In the genomic region with DNA sequence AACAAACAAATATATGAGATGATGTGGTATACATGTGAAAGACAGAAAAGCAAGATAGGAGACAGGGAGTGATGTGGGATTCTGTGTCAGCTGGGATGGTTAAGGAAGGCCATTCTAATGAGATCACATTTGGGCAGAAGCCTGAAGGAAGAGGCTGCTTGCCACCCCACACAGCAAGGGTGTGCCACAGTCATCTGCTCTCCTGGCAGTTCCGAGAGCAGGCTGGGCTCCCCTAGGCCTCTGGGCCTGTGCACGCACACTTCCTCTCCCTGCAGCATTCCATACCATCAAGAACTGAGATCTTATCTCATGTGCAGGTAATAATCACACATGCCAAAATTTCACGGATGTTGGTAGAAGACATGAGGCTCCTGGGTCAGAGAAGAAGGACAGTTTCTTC, we compare ENCODE assay signal across 12 cellular contexts. TPM values are rescaled to one million over a fixed set of nuclear protein-coding genes. Genes with fewer than 3 reads are reported as not detected.
DNase-seq lines count a peak whose midpoint lies in the region; ATAC-seq and TF ChIP-seq lines count a peak whose summit lies in the region.
"Had no signal": no experiment of that assay in that cellular context is flagged by ENCODE, and none has a peak within 500 bp of the region (broad histone marks: within the 10 kb centered on the region; RNA-seq: fewer than 3 reads in every experiment).

No MANE protein-coding gene starts in this region.

- DNase-seq in activated naive CD4-positive, alpha-beta T cell treated with anti-CD3 and anti-CD28 coated beads for 36 hours: no peak
- DNase-seq in activated B cell treated with CpG ODN at 0.5 μM for 24 hours (no peak), kidney tubule cell (ENCODE audit: low spot score) (peak; percentile 35), vagina (ENCODE audit: extremely low spot score in 2 of 2) (peak in 1 of 2 donors; percentile 55)
- DNase-seq in activated effector memory CD4-positive, alpha-beta T cell treated with anti-CD3 and anti-CD28 coated beads, Interleukin-2, amount 50 U/mL, for 16 hours: no peak
- DNase-seq: activated T-cell treated with anti-CD3 and anti-CD28 coated beads for 4 hours had no signal

- no peak overlapping the region for H3K4me3 ChIP-seq in vagina
- H3K4me3 ChIP-seq: tibial nerve had no signal

- H3K9me3 ChIP-seq in vagina: no peaks in the 10 kb centered on the region
- H3K9me3 ChIP-seq: tibial nerve had no signal

- H3K36me3 Mint-ChIP-seq in activated naive CD4-positive, alpha-beta T cell treated with anti-CD3 and anti-CD28 coated beads, Interleukin-2, amount 50 U/mL, for 24 hours: no peaks in the 10 kb centered on the region
- H3K36me3 Mint-ChIP-seq in activated naive CD4-positive, alpha-beta T cell treated with anti-CD3 and anti-CD28 coated beads for 36 hours (ENCODE audit: low read depth): no peaks in the 10 kb centered on the region
- H3K36me3 Mint-ChIP-seq in activated B cell treated with CpG ODN at 0.5 μM for 24 hours (ENCODE audit: low read depth): peaks cover 1% of the 10 kb centered on the region

- H3K27ac ChIP-seq in vagina: peak overlapping the region; percentile 63
- H3K27ac ChIP-seq: tibial nerve had no signal

- ATAC-seq in activated B cell treated with CpG ODN at 0.5 μM for 24 hours (ENCODE audit: low read depth): no peak
- no peak for ATAC-seq in HG03159 (IDR thresholded peaks at IDR 0.05; ENCODE audit: unreplicated experiment)
- ATAC-seq in HG03571 (IDR thresholded peaks at IDR 0.05; ENCODE audit: unreplicated experiment): no peak
- ATAC-seq: left lobe of liver had no signal

- peaks cover 47% of the 10 kb centered on the region for H3K4me1 Mint-ChIP-seq in activated naive CD4-positive, alpha-beta T cell treated with anti-CD3 and anti-CD28 coated beads, Interleukin-2, amount 50 U/mL, for 24 hours
- peaks cover 28% of the 10 kb centered on the region for H3K4me1 Mint-ChIP-seq in activated naive CD4-positive, alpha-beta T cell treated with anti-CD3 and anti-CD28 coated beads for 36 hours (ENCODE audit: low read depth)
- H3K4me1 Mint-ChIP-seq in activated B cell treated with CpG ODN at 0.5 μM for 24 hours: peaks cover 95% of the 10 kb centered on the region

- intact Hi-C loops in activated naive CD4-positive, alpha-beta T cell treated with anti-CD3 and anti-CD28 coated beads for 36 hours (cut with micrococcal nuclease): no loop called here
- intact Hi-C loops in activated B cell treated with CpG ODN at 0.5 μM for 24 hours (cut with micrococcal nuclease): no loop called here
- intact Hi-C loops in vagina (cut with DNase I): loop anchor here (5.0 kb wide), 1 partner anchor 43 kb away; a partner anchor contains a TSS

- H3K4me3 Mint-ChIP-seq in activated naive CD4-positive, alpha-beta T cell treated with anti-CD3 and anti-CD28 coated beads, Interleukin-2, amount 50 U/mL, for 24 hours: no peak overlapping the region
- H3K4me3 Mint-ChIP-seq in activated naive CD4-positive, alpha-beta T cell treated with anti-CD3 and anti-CD28 coated beads for 36 hours: no peak overlapping the region
- no peak overlapping the region for H3K4me3 Mint-ChIP-seq in activated B cell treated with CpG ODN at 0.5 μM for 24 hours
- H3K4me3 Mint-ChIP-seq: T-helper 1 cell treated with Interleukin-12 subunit alpha and Interleukin-12 subunit beta and Interleukin-4 antibody, amounts not matched to agents 30 μg/mL and 1 μg/mL, for 36 hours had no signal

- no peaks in the 10 kb centered on the region for H3K27me3 Mint-ChIP-seq in activated naive CD4-positive, alpha-beta T cell treated with anti-CD3 and anti-CD28 coated beads, Interleukin-2, amount 50 U/mL, for 24 hours
- no peaks in the 10 kb centered on the region for H3K27me3 Mint-ChIP-seq in activated naive CD4-positive, alpha-beta T cell treated with anti-CD3 and anti-CD28 coated beads for 36 hours (ENCODE audit: low read depth)
- no peaks in the 10 kb centered on the region for H3K27me3 Mint-ChIP-seq in activated B cell treated with CpG ODN at 0.5 μM for 24 hours

- no peaks in the 10 kb centered on the region for H3K9me3 Mint-ChIP-seq in activated naive CD4-positive, alpha-beta T cell treated with anti-CD3 and anti-CD28 coated beads, Interleukin-2, amount 50 U/mL, for 24 hours
- no peaks in the 10 kb centered on the region for H3K9me3 Mint-ChIP-seq in activated naive CD4-positive, alpha-beta T cell treated with anti-CD3 and anti-CD28 coated beads for 36 hours
- no peaks in the 10 kb centered on the region for H3K9me3 Mint-ChIP-seq in activated B cell treated with CpG ODN at 0.5 μM for 24 hours
- H3K9me3 Mint-ChIP-seq: T-helper 1 cell treated with Interleukin-12 subunit alpha and Interleukin-12 subunit beta and Interleukin-4 antibody, amounts not matched to agents 30 μg/mL and 1 μg/mL, for 36 hours had no signal

- TF ChIP-seq CTCF in activated B cell treated with CpG ODN at 0.5 μM for 24 hours (IDR thresholded peaks at IDR 0.05): no peak
- TF ChIP-seq CTCF in vagina (IDR thresholded peaks at IDR 0.05): no peak

- POLR2A ChIA-PET in activated B cell treated with CpG ODN at 0.5 μM for 24 hours (lab: Charles Lee): interaction anchor here (2.2 to 12.3 kb wide), 5 partner anchors 9 to 48 kb away, joined by 7 to 402 read pairs (median 199); a partner anchor contains a TSS

- no peak for TF ChIP-seq POLR2A in vagina (IDR thresholded peaks at IDR 0.05)

- CTCF ChIA-PET in activated naive CD4-positive, alpha-beta T cell treated with anti-CD3 and anti-CD28 coated beads for 36 hours (lab: Charles Lee): interaction anchor here (4.5 kb wide), 1 partner anchor 85 kb away, joined by 25 read pairs; no protein-coding TSS in a partner anchor
- CTCF ChIA-PET in activated B cell treated with CpG ODN at 0.5 μM for 24 hours (lab: Charles Lee): interaction anchor here (1.2 to 14.1 kb wide), 3 partner anchors 9 to 25 kb away, joined by 3 to 152 read pairs (median 5); no protein-coding TSS in a partner anchor

- H3K36me3 ChIP-seq in vagina: no peaks in the 10 kb centered on the region
- H3K36me3 ChIP-seq: tibial nerve had no signal

- H3K4me1 ChIP-seq in vagina: peaks cover 84% of the 10 kb centered on the region

- H3K27me3 ChIP-seq in vagina: no peaks in the 10 kb centered on the region
- H3K27me3 ChIP-seq: tibial nerve had no signal

- peak overlapping the region; percentile 71 for H3K27ac Mint-ChIP-seq in activated naive CD4-positive, alpha-beta T cell treated with anti-CD3 and anti-CD28 coated beads, Interleukin-2, amount 50 U/mL, for 24 hours
- no peak overlapping the region for H3K27ac Mint-ChIP-seq in activated naive CD4-positive, alpha-beta T cell treated with anti-CD3 and anti-CD28 coated beads for 36 hours
- H3K27ac Mint-ChIP-seq in activated B cell treated with CpG ODN at 0.5 μM for 24 hours: peak overlapping the region; percentile 98
- H3K27ac Mint-ChIP-seq: T-helper 1 cell treated with Interleukin-12 subunit alpha and Interleukin-12 subunit beta and Interleukin-4 antibody, amounts not matched to agents 30 μg/mL and 1 μg/mL, for 36 hours had no signal

RNA-seq across cellular contexts. Expression of a gene that starts 43.1 kb away (rescaled TPM):
- total RNA-seq in activated naive CD4-positive, alpha-beta T cell treated with anti-CD3 and anti-CD28 coated beads for 36 hours: 10 to 100 TPM; 24.7 to 26.6 TPM
- total RNA-seq in activated B cell treated with CpG ODN at 0.5 μM for 24 hours (109 and 116 TPM in 2 replicates), vagina (76.9 TPM)
